ENCODE assay signal across 14 cellular contexts in the genomic region with DNA sequence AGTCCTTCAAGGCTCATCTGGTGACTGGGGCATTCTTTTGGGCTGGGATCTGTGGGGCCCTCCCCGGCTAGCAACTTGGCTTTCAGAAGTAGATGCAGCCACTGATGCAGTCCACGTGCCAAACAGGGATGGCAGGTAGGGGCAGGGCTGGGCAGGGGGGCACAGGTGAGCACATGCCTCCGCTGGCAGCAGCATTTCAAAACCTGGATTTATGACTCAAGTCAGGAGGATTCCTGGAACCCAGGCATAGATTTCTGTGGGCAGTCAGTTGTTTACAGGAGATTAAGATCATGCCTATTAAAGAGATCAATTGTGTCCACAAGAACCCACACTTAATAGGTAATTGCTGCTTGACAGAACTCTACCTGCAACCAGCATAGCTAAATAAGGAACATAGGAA. TPM values are rescaled to one million over a fixed set of nuclear protein-coding genes. Genes with fewer than 3 reads are reported as not detected.
DNase-seq lines count a peak whose midpoint lies in the region; ATAC-seq and TF ChIP-seq lines count a peak whose summit lies in the region.
"Had no signal": no experiment of that assay in that cellular context is flagged by ENCODE, and none has a peak within 500 bp of the region (broad histone marks: within the 10 kb centered on the region; RNA-seq: fewer than 3 reads in every experiment).

No MANE protein-coding gene starts in this region.

- DNase-seq in NCI-H82 (lab: John Stamatoyannopoulos, UW) (peak; percentile 11), NCI-H82 treated with DMSO at 0.1 percent for 48 hours (lab: John Stamatoyannopoulos, UW; ENCODE audit: unreplicated experiment) (no peak), mammary epithelial cell (peak; percentile 84), left lobe of liver (ENCODE audit: low spot score) (peak; percentile 78), upper lobe of right lung (no peak), AG08395 (ENCODE audit: low spot score) (no peak)
- DNase-seq in activated CD4-positive, alpha-beta memory T cell treated with anti-CD3 and anti-CD28 coated beads for 36 hours = no peak
- DNase-seq: AML-193; CD4-positive, CD25-positive, alpha-beta regulatory T cell; DND-41; NCI-H1436; NCI-H446 had no signal

- intact Hi-C loops in mammary epithelial cell (cut with micrococcal nuclease) = no loop called here
- intact Hi-C loops in upper lobe of right lung (cut with DNase I) = no loop called here
- intact Hi-C loops in activated CD4-positive, alpha-beta memory T cell treated with anti-CD3 and anti-CD28 coated beads for 36 hours (cut with micrococcal nuclease) = no loop called here

- no peaks in the 10 kb centered on the region for H3K4me1 Mint-ChIP-seq in activated CD4-positive, alpha-beta memory T cell treated with anti-CD3 and anti-CD28 coated beads for 36 hours (ENCODE audit: low read depth)

- no TSS peak for BruUV-seq in mammary epithelial cell (replicated peaks; lab: Mats Ljungman, UMichigan)

- CTCF ChIA-PET in mammary epithelial cell (lab: Charles Lee; ENCODE audit: low non-redundant PET) = no interaction called here
- CTCF ChIA-PET in activated CD4-positive, alpha-beta memory T cell treated with anti-CD3 and anti-CD28 coated beads for 36 hours (lab: Charles Lee) = no interaction called here

- 0% methylated on average over 2 of the region's 3 CpGs for WGBS in mammary epithelial cell (ENCODE audit: low coverage, missing lambda C conversion rate)

- H3K4me3 ChIP-seq in mammary epithelial cell (replicated peaks in 1 of 3; ENCODE audit: insufficient read depth in 1 of 3, low read depth in 2 of 3, low read length in 3 of 3) (no peak overlapping the region), upper lobe of right lung (no peak overlapping the region)

- no peak overlapping the region for H2AFZ ChIP-seq in mammary epithelial cell (ENCODE audit: low read depth, low read length)

- POLR2A ChIA-PET in activated CD4-positive, alpha-beta memory T cell treated with anti-CD3 and anti-CD28 coated beads for 36 hours (lab: Charles Lee) = no interaction called here

- H3K9me3 ChIP-seq in mammary epithelial cell (replicated peaks; ENCODE audit: insufficient read depth, low read length) = no peaks in the 10 kb centered on the region
- no peaks in the 10 kb centered on the region for H3K9me3 ChIP-seq in upper lobe of right lung

- H3K27ac Mint-ChIP-seq in activated CD4-positive, alpha-beta memory T cell treated with anti-CD3 and anti-CD28 coated beads for 36 hours = no peak overlapping the region
- H3K27ac Mint-ChIP-seq: CD4-positive, CD25-positive, alpha-beta regulatory T cell had no signal

- dilution Hi-C loops in mammary epithelial cell (cut with HindIII; ENCODE audit: low sequenced_read_pairs) = no loop called here

- no peaks in the 10 kb centered on the region for H3K79me2 ChIP-seq in mammary epithelial cell (ENCODE audit: insufficient read depth, low read length)

- H3K27me3 Mint-ChIP-seq in activated CD4-positive, alpha-beta memory T cell treated with anti-CD3 and anti-CD28 coated beads for 36 hours = peaks cover 16% of the 10 kb centered on the region
- H3K27me3 Mint-ChIP-seq: CD4-positive, CD25-positive, alpha-beta regulatory T cell had no signal

- no peaks in the 10 kb centered on the region for H4K20me1 ChIP-seq in mammary epithelial cell (ENCODE audit: insufficient read depth, low read length)

- in situ Hi-C loops in mammary epithelial cell (cut with MboI; ENCODE audit: low sequenced_read_pairs in 2 of 2) = no loop called here

- H3K36me3 Mint-ChIP-seq in activated CD4-positive, alpha-beta memory T cell treated with anti-CD3 and anti-CD28 coated beads for 36 hours = no peaks in the 10 kb centered on the region
- H3K36me3 Mint-ChIP-seq: CD4-positive, CD25-positive, alpha-beta regulatory T cell had no signal

- no peak overlapping the region for H3K27ac ChIP-seq in mammary epithelial cell (ENCODE audit: insufficient read depth, low read depth, low read length)
- no peak overlapping the region for H3K27ac ChIP-seq in upper lobe of right lung

- H3K27me3 ChIP-seq in mammary epithelial cell (ENCODE audit: insufficient read depth, low read length) (no peaks in the 10 kb centered on the region), upper lobe of right lung (no peaks in the 10 kb centered on the region)

- H3K4me1 ChIP-seq in mammary epithelial cell (ENCODE audit: insufficient read depth, low read length) (peaks cover 18% of the 10 kb centered on the region), upper lobe of right lung (peaks cover 4% of the 10 kb centered on the region)

- H3K9ac ChIP-seq in mammary epithelial cell (ENCODE audit: insufficient read depth, low read length) = no peak overlapping the region

- H3K4me2 ChIP-seq in mammary epithelial cell (ENCODE audit: insufficient read depth, low read depth, low read length) = peak overlapping the region; percentile 2

- ATAC-seq in left lobe of liver (peak; percentile 32), upper lobe of right lung (peak; percentile 45), GM19463 (IDR thresholded peaks at IDR 0.05; ENCODE audit: unreplicated experiment) (no peak)

- H3K4me3 Mint-ChIP-seq in activated CD4-positive, alpha-beta memory T cell treated with anti-CD3 and anti-CD28 coated beads for 36 hours = no peak overlapping the region
- H3K4me3 Mint-ChIP-seq: CD4-positive, CD25-positive, alpha-beta regulatory T cell had no signal

- no peaks in the 10 kb centered on the region for H3K9me3 Mint-ChIP-seq in activated CD4-positive, alpha-beta memory T cell treated with anti-CD3 and anti-CD28 coated beads for 36 hours

- TF ChIP-seq CTCF in mammary epithelial cell (conservative IDR thresholded peaks at IDR 0.05 in 1 of 2, IDR thresholded peaks at IDR 0.05 in 1 of 2; ENCODE audit: extremely low read depth in 1 of 2, insufficient read depth in 1 of 2, low read depth in 1 of 2, low read length in 2 of 2) (no peak), upper lobe of right lung (IDR thresholded peaks at IDR 0.05) (no peak)

- H3K36me3 ChIP-seq in mammary epithelial cell (ENCODE audit: insufficient read depth, low read length) (no peaks in the 10 kb centered on the region), upper lobe of right lung (no peaks in the 10 kb centered on the region)

RNA-seq across cellular contexts. Expression of gene HABP2, which starts 0.8 kb away (rescaled TPM):
- total RNA-seq in mammary epithelial cell (not detected), left lobe of liver (289 TPM), upper lobe of right lung (3.6 TPM)
- not detected for polyA plus RNA-seq in mammary epithelial cell
- not detected for polyA minus RNA-seq in mammary epithelial cell
- total RNA-seq in activated CD4-positive, alpha-beta memory T cell treated with anti-CD3 and anti-CD28 coated beads for 36 hours = not detected
- total RNA-seq: A673; CD4-positive, CD25-positive, alpha-beta regulatory T cell had no signal
- polyA plus RNA-seq: CD4-positive, CD25-positive, alpha-beta regulatory T cell had no signal

Comparison
In these comparisons a context has a peak if more than half of its experiments do, and no peak if none do; other contexts are left out.
1. DNase-seq: peak in NCI-H82 (single experiment), mammary epithelial cell (single experiment) and left lobe of liver (single experiment); none in NCI-H82 treated with DMSO at 0.1 percent for 48 hours (single experiment), upper lobe of right lung (single experiment), AG08395 (single experiment) and activated CD4-positive, alpha-beta memory T cell treated with anti-CD3 and anti-CD28 coated beads for 36 hours (single experiment).
2. RNA of gene HABP2, which starts 0.8 kb away (total RNA-seq): 289 TPM in left lobe of liver (single experiment); 3.6 TPM in upper lobe of right lung (single experiment), not detected in mammary epithelial cell and not detected in activated CD4-positive, alpha-beta memory T cell treated with anti-CD3 and anti-CD28 coated beads for 36 hours; every median in the first group is over 10 times any median in the second.